ENCODE assay signal across 7 cellular contexts in genomic region chr1:226549094-226549936, GRCh38. TPM values are rescaled to one million over a fixed set of nuclear protein-coding genes. Genes with fewer than 3 reads are reported as not detected.
DNase-seq lines count a peak whose midpoint lies in the region; ATAC-seq, FAIRE-seq and TF ChIP-seq lines count a peak whose summit lies in the region.

No MANE protein-coding gene starts in this region.

- DNase-seq in H7 (peak; percentile 74), T-cell (peak in 7 of 34 experiments; percentile 1 to 17 (median 11)), fibroblast of the aortic adventitia (ENCODE audit: low read depth) (no peak), retinal pigment epithelial cell (ENCODE audit: low read depth) (no peak), GM12892 (ENCODE audit: insufficient read length) (no peak), NCI-H446 treated with DMSO at 0.1 percent for 48 hours (lab: John Stamatoyannopoulos, UW) (no peak)

- peaks cover 16 to 21% (median 18%) of the 10 kb centered on the region in 3 donors for H3K4me1 Mint-ChIP-seq in T-cell

- TF ChIP-seq POLR2A in GM12892 (IDR thresholded peaks at IDR 0.05; ENCODE audit: low read depth, low read length): no peak

- H3K4me3 ChIP-seq in H7 (ENCODE audit: insufficient read depth, low read depth, low read length) (peak overlapping the region; percentile 46), fibroblast of the aortic adventitia (ENCODE audit: low read depth, low read length) (peak overlapping the region; percentile 25), retinal pigment epithelial cell (ENCODE audit: low read length) (peak overlapping the region; percentile 4)

- no peaks in the 10 kb centered on the region for H3K36me3 ChIP-seq in H7 (replicated peaks; ENCODE audit: control insufficient read depth, insufficient read depth, low read length)

- CTCF ChIA-PET in T-cell (lab: Charles Lee): interaction anchor here (0.6 to 1.1 kb wide), 4 partner anchors 60 to 482 kb away, joined by 3 to 5 read pairs (median 3); no protein-coding TSS in a partner anchor

- H3K27ac Mint-ChIP-seq in T-cell: no peak overlapping the region

- H3K4me3 Mint-ChIP-seq in T-cell: peak overlapping the region; percentile 74 to 83 (median 76)

- peaks cover 46% of the 10 kb centered on the region for H3K27me3 ChIP-seq in H7 (ENCODE audit: control insufficient read depth, insufficient read depth, low read length)

- no peaks in the 10 kb centered on the region for H3K36me3 Mint-ChIP-seq in T-cell

- FAIRE-seq in GM12892 (lab: Jason Lieb, UNC): no peak

- TF ChIP-seq CTCF in fibroblast of the aortic adventitia (IDR thresholded peaks at IDR 0.05; ENCODE audit: insufficient read depth, low read length) (no peak), retinal pigment epithelial cell (conservative IDR thresholded peaks at IDR 0.05; ENCODE audit: low read depth, low read length) (no peak)

- no peaks in the 10 kb centered on the region for H3K9me3 Mint-ChIP-seq in T-cell

- peaks cover 45 to 64% of the 10 kb centered on the region in 2 donors for H3K27me3 Mint-ChIP-seq in T-cell

- peak; percentile 17 to 38 (median 22) for ATAC-seq in T-cell (replicated peaks in 1 of 4)
- no peak for ATAC-seq in GM21447 (IDR thresholded peaks at IDR 0.05; ENCODE audit: unreplicated experiment)

- POLR2A ChIA-PET in T-cell (lab: Charles Lee): no interaction called here

RNA-seq across cellular contexts. Expression of gene STUM, which starts 0.8 kb away (rescaled TPM):
- total RNA-seq in H7 (2014; rRNA removed; shearing (Covaris generic)): 0.14 and 0.26 TPM in 2 replicates
- under 1 TPM in 1 of 5 donors, not detected in 4; 0.10 TPM for total RNA-seq in T-cell
- total RNA-seq in fibroblast of the aortic adventitia (ENCODE audit: low replicate concordance): 0.98 TPM in 1 of 2 replicates, not detected in the other
- polyA plus RNA-seq in GM12892 (2012; ENCODE audit: missing spikeins): not detected
